11 cellular contexts compared by ENCODE assay signal in genomic region chr2:201420442-201421113, GRCh38. TPM values are rescaled to one million over a fixed set of nuclear protein-coding genes. Genes with fewer than 3 reads are reported as not detected.
DNase-seq lines count a peak whose midpoint lies in the region; ATAC-seq, FAIRE-seq and TF ChIP-seq lines count a peak whose summit lies in the region.
"Had no signal": no experiment of that assay in that cellular context is flagged by ENCODE, and none has a peak within 500 bp of the region (broad histone marks: within the 10 kb centered on the region; RNA-seq: fewer than 3 reads in every experiment).

No MANE protein-coding gene starts in this region.

- no peak overlapping the region for H3K4me3 ChIP-seq in osteoblast (ENCODE audit: insufficient read depth, low read length)

- no peaks in the 10 kb centered on the region for H3K36me3 ChIP-seq in osteoblast (ENCODE audit: insufficient read depth, low read length)

- no peak for ATAC-seq in HG02973 (IDR thresholded peaks at IDR 0.05; ENCODE audit: unreplicated experiment)
- ATAC-seq in GM19395 (IDR thresholded peaks at IDR 0.05; ENCODE audit: unreplicated experiment), result no peak
- no peak for ATAC-seq in GM21717 (IDR thresholded peaks at IDR 0.05; ENCODE audit: unreplicated experiment)
- ATAC-seq in GM18867 (IDR thresholded peaks at IDR 0.05; ENCODE audit: unreplicated experiment), result no peak

- peak overlapping the region; percentile 44 for H3K27ac ChIP-seq in osteoblast (ENCODE audit: low read depth, low read length)

- H3K79me2 ChIP-seq in osteoblast (ENCODE audit: insufficient read depth, low read length), result peaks cover 62% of the 10 kb centered on the region

- peak; percentile 38 for FAIRE-seq in D721Med (lab: Jason Lieb, UNC)

- no peaks in the 10 kb centered on the region for H3K27me3 ChIP-seq in osteoblast (ENCODE audit: insufficient read depth, low read length)

- no peak overlapping the region for H2AFZ ChIP-seq in osteoblast (ENCODE audit: low read length)

- H3K9me3 ChIP-seq in osteoblast (ENCODE audit: low read depth, low read length), result no peaks in the 10 kb centered on the region

- peaks cover 5% of the 10 kb centered on the region for H4K20me1 ChIP-seq in osteoblast (ENCODE audit: insufficient read depth, low read length)

- no peak for TF ChIP-seq CTCF in D721Med (IDR thresholded peaks at IDR 0.05; ENCODE audit: insufficient read depth, missing control alignments)
- no peak for TF ChIP-seq CTCF in osteoblast (IDR thresholded peaks at IDR 0.05; ENCODE audit: extremely low read depth, low read depth, low read length)

- no peak overlapping the region for H3K4me2 ChIP-seq in osteoblast (ENCODE audit: insufficient read depth, low read length)

- no peak for DNase-seq in D721Med (ENCODE audit: insufficient read length, low spot score)
- DNase-seq in M059J (ENCODE audit: low read depth), result peak; percentile 74
- peak; percentile 79 to 92 for DNase-seq in dermis microvascular lymphatic vessel endothelial cell (ENCODE audit: low read depth in 2 of 2)
- peak; percentile 68 for DNase-seq in osteoblast (ENCODE audit: insufficient read length, low spot score, missing footprints)
- DNase-seq: erythroblast, NCI-H1417 treated with DMSO at 0.1 percent for 48 hours, SHP77 had no signal

- peaks cover 22% of the 10 kb centered on the region for H3K4me1 ChIP-seq in osteoblast (ENCODE audit: insufficient read depth, low read length)

RNA-seq across cellular contexts. Expression of gene TRAK2, which starts 30.7 kb away (rescaled TPM):
- total RNA-seq in M059J (2014; rRNA removed; shearing (Covaris generic)), result 18.6 and 22.9 TPM in 2 replicates
- total RNA-seq in dermis microvascular lymphatic vessel endothelial cell (27.1 and 30.2 TPM in 2 replicates), osteoblast (56.8 and 66.3 TPM in 2 replicates)

RNA-seq across cellular contexts. Expression of gene STRADB, which starts 31.0 kb away (rescaled TPM):
- 41.1 and 51.6 TPM in 2 replicates for total RNA-seq in M059J (2014; rRNA removed; shearing (Covaris generic))
- total RNA-seq in dermis microvascular lymphatic vessel endothelial cell (15.2 and 20.5 TPM in 2 replicates), osteoblast (43.1 and 55.7 TPM in 2 replicates)
